2 cellular contexts compared by ENCODE assay signal in genomic region chr11:6556139-6556949, GRCh38.
TF ChIP-seq lines count a peak whose summit lies in the region.

No MANE protein-coding gene starts in this region.

TF ChIP-seq in liver, 16 proteins besides CTCF, POLR2A, EP300 and RAD21:
- TF ChIP-seq HNF4G (IDR thresholded peaks at IDR 0.05) (no peak), YY1 (IDR thresholded peaks at IDR 0.05) (no peak), SP1 (IDR thresholded peaks at IDR 0.05) (peak; percentile 9), RXRA (IDR thresholded peaks at IDR 0.05) (no peak)

TF ChIP-seq in HepG2, 621 proteins besides CTCF, POLR2A, EP300 and RAD21:
- no peak for TF ChIP-seq ZKSCAN8 (CRISPR knock-in tag; IDR thresholded peaks at IDR 0.05; ENCODE audit: borderline replicate concordance)
- no peak for TF ChIP-seq AKNA (CRISPR knock-in tag; IDR thresholded peaks at IDR 0.05; ENCODE audit: borderline replicate concordance)
